8 cellular contexts compared by ENCODE assay signal in the genomic region with DNA sequence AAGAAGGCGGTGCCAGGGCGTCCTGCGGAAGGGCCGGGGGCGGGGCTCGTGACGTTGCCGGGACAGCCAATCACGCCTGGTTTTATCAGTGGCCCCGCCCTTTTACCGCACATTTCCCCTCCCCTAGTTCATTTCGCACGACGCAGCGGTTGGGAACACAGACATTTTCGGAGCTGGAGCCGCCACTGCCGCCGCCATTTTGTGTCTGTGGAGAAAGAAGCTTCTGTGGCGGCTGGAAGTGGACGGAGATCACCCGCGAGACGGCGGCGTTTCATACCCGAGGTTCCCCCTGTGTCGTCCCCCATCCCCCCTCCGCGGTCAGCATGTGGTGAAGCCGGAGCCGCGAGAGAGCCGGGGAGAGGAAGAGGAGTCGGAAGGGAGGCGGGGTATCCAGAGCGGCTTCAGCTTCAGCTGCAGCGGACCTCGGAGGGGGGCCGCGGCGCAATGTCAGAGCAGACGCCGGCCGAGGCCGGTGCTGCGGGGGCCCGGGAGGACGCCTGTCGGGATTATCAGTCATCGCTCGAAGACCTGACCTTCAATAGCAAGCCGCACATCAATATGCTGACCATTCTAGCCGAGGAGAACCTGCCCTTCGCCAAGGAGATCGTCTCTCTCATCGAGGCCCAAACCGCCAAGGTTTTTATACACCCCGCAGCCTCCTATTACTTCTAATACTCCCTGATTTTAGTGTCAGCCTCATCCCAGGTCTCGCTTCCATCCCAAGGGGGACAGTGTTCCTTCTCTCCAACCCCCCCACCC. TPM values are rescaled to one million over a fixed set of nuclear protein-coding genes. Genes with fewer than 3 reads are reported as not detected.
DNase-seq lines count a peak whose midpoint lies in the region; ATAC-seq and TF ChIP-seq lines count a peak whose summit lies in the region.

PCF11 (plus strand) TSS at position 136 of the 759 bp plus-strand sequence; CDS start at position 445, 309 bp downstream.

- no peaks in the 10 kb centered on the region for H3K27me3 Mint-ChIP-seq in activated T-helper 1 cell treated with anti-CD3 and anti-CD28 coated beads, Interleukin-12 subunit alpha, Interleukin-12 subunit beta, Interleukin-2, Interleukin-4 antibody, amounts not matched to agents 30 ng/mL and 10 ng/mL and 1 ng/mL, durations not matched to agents 14 hours and 24 hours and 36 hours (ENCODE audit: insufficient read depth)
- H3K27me3 Mint-ChIP-seq in glutamatergic neuron (ENCODE audit: unreplicated experiment): peaks cover 3% of the 10 kb centered on the region

- H3K4me1 Mint-ChIP-seq in activated T-helper 1 cell treated with anti-CD3 and anti-CD28 coated beads, Interleukin-12 subunit alpha, Interleukin-12 subunit beta, Interleukin-2, Interleukin-4 antibody, amounts not matched to agents 30 ng/mL and 10 ng/mL and 1 ng/mL, durations not matched to agents 14 hours and 24 hours and 36 hours (ENCODE audit: low read depth): peaks cover 44% of the 10 kb centered on the region
- H3K4me1 Mint-ChIP-seq in glutamatergic neuron (ENCODE audit: low read depth, unreplicated experiment): peaks cover 15% of the 10 kb centered on the region

- DNase-seq in 8988T: peak; percentile 82
- DNase-seq in activated T-helper 1 cell treated with anti-CD3 and anti-CD28 coated beads, Interleukin-12 subunit alpha, Interleukin-12 subunit beta, Interleukin-2, Interleukin-4 antibody, amounts not matched to agents 30 ng/mL and 10 ng/mL and 1 ng/mL, durations not matched to agents 14 hours and 24 hours and 36 hours (ENCODE audit: low spot score): peak; percentile 2
- no peak for DNase-seq in glutamatergic neuron
- no peak for DNase-seq in posterior vena cava (ENCODE audit: low spot score)
- no peak for DNase-seq in middle frontal gyrus (ENCODE audit: extremely low spot score, low spot score)
- DNase-seq in GM19238 (ENCODE audit: insufficient read length, low spot score): no peak

- H3K36me3 Mint-ChIP-seq in activated T-helper 1 cell treated with anti-CD3 and anti-CD28 coated beads, Interleukin-12 subunit alpha, Interleukin-12 subunit beta, Interleukin-2, Interleukin-4 antibody, amounts not matched to agents 30 ng/mL and 10 ng/mL and 1 ng/mL, durations not matched to agents 14 hours and 24 hours and 36 hours (ENCODE audit: low read depth): peaks cover 37% of the 10 kb centered on the region
- H3K36me3 Mint-ChIP-seq in glutamatergic neuron (ENCODE audit: unreplicated experiment): no peaks in the 10 kb centered on the region

- TF ChIP-seq CTCF in glutamatergic neuron (IDR thresholded peaks at IDR 0.05; ENCODE audit: partially characterized antibody, unreplicated experiment): no peak

- H3K4me3 Mint-ChIP-seq in activated T-helper 1 cell treated with anti-CD3 and anti-CD28 coated beads, Interleukin-12 subunit alpha, Interleukin-12 subunit beta, Interleukin-2, Interleukin-4 antibody, amounts not matched to agents 30 ng/mL and 10 ng/mL and 1 ng/mL, durations not matched to agents 14 hours and 24 hours and 36 hours: peak within 1 kb of the TSS; percentile 97
- peak within 1 kb of the TSS; percentile 99 for H3K4me3 Mint-ChIP-seq in glutamatergic neuron (ENCODE audit: unreplicated experiment)

- peak within 1 kb of the TSS; percentile 96 for H3K27ac Mint-ChIP-seq in activated T-helper 1 cell treated with anti-CD3 and anti-CD28 coated beads, Interleukin-12 subunit alpha, Interleukin-12 subunit beta, Interleukin-2, Interleukin-4 antibody, amounts not matched to agents 30 ng/mL and 10 ng/mL and 1 ng/mL, durations not matched to agents 14 hours and 24 hours and 36 hours
- H3K27ac Mint-ChIP-seq in glutamatergic neuron (ENCODE audit: unreplicated experiment): peak within 1 kb of the TSS; percentile 99

- H3K9me3 Mint-ChIP-seq in activated T-helper 1 cell treated with anti-CD3 and anti-CD28 coated beads, Interleukin-12 subunit alpha, Interleukin-12 subunit beta, Interleukin-2, Interleukin-4 antibody, amounts not matched to agents 30 ng/mL and 10 ng/mL and 1 ng/mL, durations not matched to agents 14 hours and 24 hours and 36 hours: no peaks in the 10 kb centered on the region
- H3K9me3 Mint-ChIP-seq in glutamatergic neuron (ENCODE audit: unreplicated experiment): peaks cover 3% of the 10 kb centered on the region

- ATAC-seq in GM18909 (IDR thresholded peaks at IDR 0.05; ENCODE audit: poor library complexity, unreplicated experiment) (peak; percentile 2), HG03432 (IDR thresholded peaks at IDR 0.05; ENCODE audit: unreplicated experiment) (peak; percentile 6)

- intact Hi-C loops in activated T-helper 1 cell treated with anti-CD3 and anti-CD28 coated beads, Interleukin-12 subunit alpha, Interleukin-12 subunit beta, Interleukin-2, Interleukin-4 antibody, amounts not matched to agents 30 ng/mL and 10 ng/mL and 1 ng/mL, durations not matched to agents 14 hours and 24 hours and 36 hours (cut with micrococcal nuclease): loop anchor here (1.0 to 2.0 kb wide), 11 partner anchors 36 to 256 kb away; partner anchors contain the start of genes ANKRD42, CCDC90B and DDIAS
- intact Hi-C loops in posterior vena cava (cut with DNase I): no loop called here

RNA-seq across cellular contexts. Expression of gene PCF11, which starts in this region (rescaled TPM):
- 62.2 and 62.8 TPM in 2 replicates for total RNA-seq in activated T-helper 1 cell treated with anti-CD3 and anti-CD28 coated beads, Interleukin-12 subunit alpha, Interleukin-12 subunit beta, Interleukin-2, Interleukin-4 antibody, amounts not matched to agents 30 ng/mL and 10 ng/mL and 1 ng/mL, durations not matched to agents 14 hours and 24 hours and 36 hours
- total RNA-seq in glutamatergic neuron (ENCODE audit: unreplicated experiment) (46.7 TPM), posterior vena cava (10 to 100 TPM; 45.0 to 46.1 TPM)

Comparison
In these comparisons a context has a peak if more than half of its experiments do, and no peak if none do; other contexts are left out.
1. DNase-seq: peak in 8988T (single experiment) and activated T-helper 1 cell treated with anti-CD3 and anti-CD28 coated beads, Interleukin-12 subunit alpha, Interleukin-12 subunit beta, Interleukin-2, Interleukin-4 antibody, amounts not matched to agents 30 ng/mL and 10 ng/mL and 1 ng/mL, durations not matched to agents 14 hours and 24 hours and 36 hours (single experiment); none in glutamatergic neuron (single experiment), posterior vena cava (single experiment), middle frontal gyrus (single experiment) and GM19238 (single experiment).